In genomic region chr17:67377727-67378443, GRCh38 we compare ENCODE assay signal across 8 cellular contexts. TPM values are rescaled to one million over a fixed set of nuclear protein-coding genes. Genes with fewer than 3 reads are reported as not detected.
DNase-seq lines count a peak whose midpoint lies in the region; ATAC-seq, FAIRE-seq and TF ChIP-seq lines count a peak whose summit lies in the region.

No MANE protein-coding gene starts in this region.

- H4K20me1 ChIP-seq in KMS-11 (ENCODE audit: insufficient read depth) = no peaks in the 10 kb centered on the region
- no peaks in the 10 kb centered on the region for H4K20me1 ChIP-seq in keratinocyte (ENCODE audit: control insufficient read depth, extremely low read depth, insufficient read depth, low read length)

- FAIRE-seq in keratinocyte (lab: Jason Lieb, UNC) = no peak

- peak overlapping the region; percentile 98 for H2AFZ ChIP-seq in KMS-11 (ENCODE audit: low read depth)
- peak overlapping the region; percentile 34 for H2AFZ ChIP-seq in keratinocyte (ENCODE audit: control insufficient read depth, low read length)

- DNase-seq in Ammon's horn (ENCODE audit: low spot score) (peak; percentile 35), UCSD-AML1 (lab: John Stamatoyannopoulos, UW; ENCODE audit: unreplicated experiment) (peak; percentile 39), cardiac fibroblast (ENCODE audit: low read depth in 2 of 2) (peak; percentile 43 to 57), keratinocyte (ENCODE audit: low read depth, low spot score) (no peak)
- peak; percentile 58 for DNase-seq in stimulated activated CD4-positive, alpha-beta T cell treated with anti-CD3 and anti-CD28 coated beads, Interleukin-1b, Interleukin-23, amount 100 ng/mL, for 48 hours

- no peaks in the 10 kb centered on the region for H3K9me3 ChIP-seq in keratinocyte (ENCODE audit: control insufficient read depth, low read depth, low read length)

- no peaks in the 10 kb centered on the region for H3K9me1 ChIP-seq in keratinocyte (ENCODE audit: control insufficient read depth, extremely low read depth, insufficient read depth, low read length)

- ATAC-seq in GM19397 (IDR thresholded peaks at IDR 0.05; ENCODE audit: unreplicated experiment) (peak; percentile 22), HG02973 (IDR thresholded peaks at IDR 0.05; ENCODE audit: unreplicated experiment) (no peak)

- H3K9ac ChIP-seq in KMS-11 (peak overlapping the region; percentile 84), keratinocyte (ENCODE audit: control insufficient read depth, extremely low read depth, insufficient read depth, low read length) (peak overlapping the region; percentile 80)

- dilution Hi-C loops in keratinocyte (cut with MboI; ENCODE audit: extremely low pct_ligation_motif_present, low sequenced_read_pairs) = no loop called here

- H3K36me3 ChIP-seq in KMS-11 (ENCODE audit: insufficient read depth) (no peaks in the 10 kb centered on the region), keratinocyte (ENCODE audit: control insufficient read depth in 2 of 2, extremely low read depth in 1 of 2, insufficient read depth in 2 of 2, low read length in 2 of 2) (peaks cover 0 to 7% of the 10 kb centered on the region in 2 experiments)

- H3K4me3 ChIP-seq in KMS-11 (IDR thresholded peaks at IDR 0.05; ENCODE audit: insufficient read depth, low read depth, low read length) = peak overlapping the region; percentile 10
- H3K4me3 ChIP-seq in cardiac fibroblast (replicated peaks in 1 of 2; ENCODE audit: low read depth in 2 of 2, low read length in 2 of 2) = peak overlapping the region; percentile 83 to 89
- peak overlapping the region; percentile 83 to 94 (median 86) for H3K4me3 ChIP-seq in keratinocyte (ENCODE audit: control insufficient read depth in 2 of 3, extremely low read depth in 1 of 3, insufficient read depth in 2 of 3, low read depth in 1 of 3, low read length in 3 of 3)

- H3K27ac ChIP-seq in KMS-11 = peak overlapping the region; percentile 83
- H3K27ac ChIP-seq in keratinocyte (ENCODE audit: control insufficient read depth, insufficient read depth, low read length) = peak overlapping the region; percentile 71

- no peak for TF ChIP-seq CTCF in KMS-11 (conservative IDR thresholded peaks at IDR 0.05; ENCODE audit: low read depth, low read length)
- peak; percentile 27 for TF ChIP-seq CTCF in cardiac fibroblast (IDR thresholded peaks at IDR 0.05; ENCODE audit: low read depth, low read length)
- peak in 2 of 3 experiments; percentile 27 to 48 for TF ChIP-seq CTCF in keratinocyte (optimal IDR thresholded peaks at IDR 0.05 in 1 of 3, IDR thresholded peaks at IDR 0.05 in 1 of 3, conservative IDR thresholded peaks at IDR 0.05 in 1 of 3; ENCODE audit: extremely low read depth in 1 of 3, insufficient read depth in 2 of 3, low read length in 3 of 3)

- no peaks in the 10 kb centered on the region for H3K27me3 ChIP-seq in KMS-11 (ENCODE audit: insufficient read depth, low read depth)
- H3K27me3 ChIP-seq in keratinocyte (ENCODE audit: control insufficient read depth, extremely low read depth, insufficient read depth, low read length) = no peaks in the 10 kb centered on the region

- H3K79me2 ChIP-seq in KMS-11 (ENCODE audit: insufficient read depth, low read depth) (peaks cover 53% of the 10 kb centered on the region), keratinocyte (ENCODE audit: control insufficient read depth, insufficient read depth, low read length) (peaks cover 21% of the 10 kb centered on the region)

- H3K4me2 ChIP-seq in KMS-11 = peak overlapping the region; percentile 63
- H3K4me2 ChIP-seq in keratinocyte (ENCODE audit: control insufficient read depth, extremely low read depth, insufficient read depth, low read depth, low read length) = peak overlapping the region; percentile 96

- H3K4me1 ChIP-seq in KMS-11 (ENCODE audit: low read depth, poor library complexity, severe bottlenecking) (peaks cover 28% of the 10 kb centered on the region), keratinocyte (ENCODE audit: control insufficient read depth, extremely low read depth, insufficient read depth, low read length) (peaks cover 19% of the 10 kb centered on the region)

RNA-seq across cellular contexts. Expression of gene PITPNC1, which starts 0.8 kb away (rescaled TPM):
- 14.7 to 25.4 TPM (median 24.8 TPM) in 3 replicates for polyA plus RNA-seq in keratinocyte
- 19.5 TPM for polyA plus RNA-seq in keratinocyte (2011; ENCODE audit: low read depth)
- 23.4 and 33.3 TPM in 2 replicates for polyA plus RNA-seq in keratinocyte (2011; cell fraction: cytosol; rRNA removed)
- polyA plus RNA-seq in keratinocyte (2011; cell fraction: nucleus; rRNA removed) = 12.7 and 15.9 TPM in 2 replicates
- polyA plus RNA-seq in keratinocyte (2012; ENCODE audit: low replicate concordance) = 23.1 and 23.3 TPM in 2 replicates
- 13.8 to 26.5 TPM (median 17.4 TPM) in 3 replicates for polyA minus RNA-seq in keratinocyte
- 16.9 TPM for polyA minus RNA-seq in keratinocyte (2011; cell fraction: cytosol; rRNA and poly(A)+ RNA removed)
- 7.9 and 15.7 TPM in 2 replicates for polyA minus RNA-seq in keratinocyte (2011; cell fraction: nucleus; rRNA and poly(A)+ RNA removed)

RNA-seq across cellular contexts. Expression of gene PSMD12, which starts 11.5 kb away (rescaled TPM):
- 29.6 to 68.4 TPM (median 56.6 TPM) in 3 replicates for polyA plus RNA-seq in keratinocyte
- polyA plus RNA-seq in keratinocyte (2011; ENCODE audit: low read depth) = 81.7 TPM
- 34.4 and 60.1 TPM in 2 replicates for polyA plus RNA-seq in keratinocyte (2011; cell fraction: cytosol; rRNA removed)
- polyA plus RNA-seq in keratinocyte (2011; cell fraction: nucleus; rRNA removed) = 36.2 and 54.4 TPM in 2 replicates
- 60.1 and 72.2 TPM in 2 replicates for polyA plus RNA-seq in keratinocyte (2012; ENCODE audit: low replicate concordance)
- polyA minus RNA-seq in keratinocyte = 7.3 to 42.1 TPM (median 13.0 TPM) in 3 replicates
- 79.6 TPM for polyA minus RNA-seq in keratinocyte (2011; cell fraction: cytosol; rRNA and poly(A)+ RNA removed)
- polyA minus RNA-seq in keratinocyte (2011; cell fraction: nucleus; rRNA and poly(A)+ RNA removed) = 14.2 and 31.7 TPM in 2 replicates

Comparison
In these comparisons a context has a peak if more than half of its experiments do, and no peak if none do; other contexts are left out.
1. H3K4me3 ChIP-seq: peak in every context shown above with its lines; median percentile 86 in cardiac fibroblast; 86 in keratinocyte; 10 in KMS-11.